ENCODE assay signal across 2 cellular contexts in genomic region chr2:47313141-47313691, GRCh38.
TF ChIP-seq lines count a peak whose summit lies in the region.

No MANE protein-coding gene starts in this region.

TF ChIP-seq in SK-N-SH, 30 proteins besides CTCF, POLR2A, EP300 and RAD21 (continued from another document):
- TF ChIP-seq USF1 (IDR thresholded peaks at IDR 0.05; ENCODE audit: borderline replicate concordance, low read depth) (no peak), FOSL2 (IDR thresholded peaks at IDR 0.05; ENCODE audit: borderline replicate concordance, low read depth) (no peak), TAF1 (IDR thresholded peaks at IDR 0.05; ENCODE audit: borderline replicate concordance, low read depth, low read length) (no peak), FOXM1 (IDR thresholded peaks at IDR 0.05; ENCODE audit: low read depth) (no peak), RCOR1 (IDR thresholded peaks at IDR 0.05; ENCODE audit: low read length) (no peak), MEF2A (IDR thresholded peaks at IDR 0.05; ENCODE audit: borderline replicate concordance, low read depth) (no peak), YY1 (IDR thresholded peaks at IDR 0.05; ENCODE audit: low read depth) (no peak), POLR2AphosphoS5 (IDR thresholded peaks at IDR 0.05; ENCODE audit: low read depth, low read length) (no peak), ELF1 (IDR thresholded peaks at IDR 0.05) (no peak), SIN3A (IDR thresholded peaks at IDR 0.05; ENCODE audit: borderline replicate concordance, low read depth, low read length) (no peak), REST (IDR thresholded peaks at IDR 0.05; ENCODE audit: low read depth, low read length) (no peak)

TF ChIP-seq in SK-N-SH treated with all-trans-retinoic acid at 6 μM for 48 hours, 23 proteins besides CTCF, POLR2A, EP300 and RAD21 (continued from another document):
- TF ChIP-seq PATZ1 (CRISPR knock-in tag; IDR thresholded peaks at IDR 0.05; ENCODE audit: borderline replicate concordance): no peak
